20 cellular contexts compared by ENCODE assay signal in the genomic region with DNA sequence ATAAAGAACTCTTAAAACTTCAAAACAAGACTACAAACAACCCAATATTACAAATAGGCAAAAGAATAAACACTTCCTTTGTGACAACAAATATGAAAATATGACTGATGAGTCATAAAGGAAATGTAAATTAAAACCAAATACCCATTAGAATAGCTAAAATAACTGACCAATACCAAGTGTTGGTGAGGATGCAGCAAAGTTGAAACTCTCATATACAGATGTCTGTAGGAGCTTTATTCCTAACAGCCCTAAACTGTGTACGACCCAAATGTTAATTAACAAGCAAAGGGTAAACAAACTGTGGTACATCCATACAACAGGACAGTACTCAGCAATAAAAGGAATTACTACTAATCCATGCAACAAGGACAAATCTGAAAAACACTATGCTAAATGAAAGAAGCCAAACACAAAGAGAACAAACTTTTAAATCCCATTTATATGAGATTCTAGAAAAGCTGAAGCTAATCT. TPM values are rescaled to one million over a fixed set of nuclear protein-coding genes. Genes with fewer than 3 reads are reported as not detected.
DNase-seq lines count a peak whose midpoint lies in the region; ATAC-seq and TF ChIP-seq lines count a peak whose summit lies in the region.
"Had no signal": no experiment of that assay in that cellular context is flagged by ENCODE, and none has a peak within 500 bp of the region (broad histone marks: within the 10 kb centered on the region; RNA-seq: fewer than 3 reads in every experiment).

No MANE protein-coding gene starts in this region.

- TF ChIP-seq CTCF in GM23338 (conservative IDR thresholded peaks at IDR 0.05; ENCODE audit: low read depth in 2 of 2) (no peak), right lobe of liver (IDR thresholded peaks at IDR 0.05) (no peak)

- peaks cover 6% of the 10 kb centered on the region for H3K36me3 Mint-ChIP-seq in CD4-positive, CD25-positive, alpha-beta regulatory T cell
- H3K36me3 Mint-ChIP-seq in GM23338 (ENCODE audit: low read depth) = no peaks in the 10 kb centered on the region
- peaks cover 6% of the 10 kb centered on the region for H3K36me3 Mint-ChIP-seq in central memory CD8-positive, alpha-beta T cell (ENCODE audit: insufficient read depth)
- no peaks in the 10 kb centered on the region for H3K36me3 Mint-ChIP-seq in natural killer cell treated with Interleukin-12 subunit alpha and Interleukin-12 subunit beta and Interleukin-15 and Interleukin-18, amount 100 ng/mL, for 72 hours

- peak overlapping the region; percentile 21 for H3K4me3 ChIP-seq in CD4-positive, CD25-positive, alpha-beta regulatory T cell (ENCODE audit: low read depth, low read length)
- H3K4me3 ChIP-seq in GM23338 = no peak overlapping the region
- no peak overlapping the region for H3K4me3 ChIP-seq in right lobe of liver
- H3K4me3 ChIP-seq: adrenal gland, MG63, pancreas, tibial artery had no signal

- no peak overlapping the region for H2AFZ ChIP-seq in GM23338

- H3K27ac Mint-ChIP-seq in CD4-positive, CD25-positive, alpha-beta regulatory T cell = peak overlapping the region in 2 of 3 donors; percentile 22 to 24
- no peak overlapping the region for H3K27ac Mint-ChIP-seq in GM23338
- peak overlapping the region; percentile 24 for H3K27ac Mint-ChIP-seq in central memory CD8-positive, alpha-beta T cell (ENCODE audit: low read depth)
- peak overlapping the region; percentile 14 to 69 for H3K27ac Mint-ChIP-seq in natural killer cell treated with Interleukin-12 subunit alpha and Interleukin-12 subunit beta and Interleukin-15 and Interleukin-18, amount 100 ng/mL, for 72 hours

- no peaks in the 10 kb centered on the region for H3K9me3 ChIP-seq in CD4-positive, CD25-positive, alpha-beta regulatory T cell (ENCODE audit: control insufficient read depth in 2 of 2, low read length in 2 of 2)
- no peaks in the 10 kb centered on the region for H3K9me3 ChIP-seq in right lobe of liver
- H3K9me3 ChIP-seq: adrenal gland, Caco-2, MG63, pancreas, tibial artery had no signal

- intact Hi-C loops in right lobe of liver (cut with DNase I) = no loop called here

- H3K27me3 ChIP-seq in CD4-positive, CD25-positive, alpha-beta regulatory T cell (ENCODE audit: control insufficient read depth, insufficient read depth, low read length) = no peaks in the 10 kb centered on the region
- H3K27me3 ChIP-seq in GM23338 (ENCODE audit: insufficient read depth) (no peaks in the 10 kb centered on the region), right lobe of liver (no peaks in the 10 kb centered on the region)
- H3K27me3 ChIP-seq: adrenal gland, foreskin keratinocyte, MG63, pancreas, tibial artery had no signal

- TF ChIP-seq POLR2A in right lobe of liver (IDR thresholded peaks at IDR 0.05) = no peak

- H3K36me3 ChIP-seq in CD4-positive, CD25-positive, alpha-beta regulatory T cell (ENCODE audit: control insufficient read depth, insufficient read depth, low read length) = no peaks in the 10 kb centered on the region
- H3K36me3 ChIP-seq in GM23338 (ENCODE audit: insufficient read depth) = no peaks in the 10 kb centered on the region
- no peaks in the 10 kb centered on the region for H3K36me3 ChIP-seq in right lobe of liver
- H3K36me3 ChIP-seq: adrenal gland, pancreas, tibial artery had no signal

- no peaks in the 10 kb centered on the region for H3F3A ChIP-seq in GM23338 (replicated peaks; ENCODE audit: low read depth)

- H4K20me1 ChIP-seq in GM23338 (replicated peaks; ENCODE audit: insufficient read depth) = peaks cover 78% of the 10 kb centered on the region

- H3K27ac ChIP-seq in CD4-positive, CD25-positive, alpha-beta regulatory T cell (ENCODE audit: insufficient read depth, low read length, poor library complexity, severe bottlenecking) = no peak overlapping the region
- H3K27ac ChIP-seq in GM23338 (ENCODE audit: low read depth) (no peak overlapping the region), right lobe of liver (no peak overlapping the region)
- H3K27ac ChIP-seq: foreskin keratinocyte, pancreas, tibial artery had no signal

- H3K4me2 ChIP-seq in GM23338 = peak overlapping the region; percentile 27; the same call in 1 of the 2 replicates

- DNase-seq in CD4-positive, CD25-positive, alpha-beta regulatory T cell = no peak
- DNase-seq in GM23338 (ENCODE audit: low spot score) = no peak
- no peak for DNase-seq in central memory CD8-positive, alpha-beta T cell (ENCODE audit: low spot score in 2 of 2)
- DNase-seq in natural killer cell treated with Interleukin-12 subunit alpha and Interleukin-12 subunit beta and Interleukin-15 and Interleukin-18, amount 100 ng/mL, for 72 hours (ENCODE audit: low spot score) = no peak
- DNase-seq in SW480 (ENCODE audit: low spot score) = no peak
- DNase-seq in right lobe of liver = no peak
- DNase-seq: activated CD4-positive, alpha-beta T cell treated with anti-CD3 and anti-CD28 coated beads, Interleukin-2, amount 50 U/mL, for 1 hour; activated gamma-delta T cell; Caco-2; foreskin keratinocyte; MG63; NCI-H1436; NCI-H69; pancreas; stimulated activated naive CD8-positive, alpha-beta T cell treated with anti-CD3 and anti-CD28 coated beads, Interleukin-15, Interleukin-2, amounts not matched to agents 100 U/mL and 50 U/mL, for 24 hours; tibial artery had no signal

- H3K79me2 ChIP-seq in GM23338 (replicated peaks; ENCODE audit: insufficient read depth) = peaks cover 100% of the 10 kb centered on the region

- H3K9me3 Mint-ChIP-seq in CD4-positive, CD25-positive, alpha-beta regulatory T cell = no peaks in the 10 kb centered on the region
- H3K9me3 Mint-ChIP-seq in GM23338 = no peaks in the 10 kb centered on the region
- H3K9me3 Mint-ChIP-seq in central memory CD8-positive, alpha-beta T cell = no peaks in the 10 kb centered on the region
- H3K9me3 Mint-ChIP-seq in natural killer cell treated with Interleukin-12 subunit alpha and Interleukin-12 subunit beta and Interleukin-15 and Interleukin-18, amount 100 ng/mL, for 72 hours = no peaks in the 10 kb centered on the region

- H3K4me1 Mint-ChIP-seq in CD4-positive, CD25-positive, alpha-beta regulatory T cell = peaks cover 20 to 85% (median 55%) of the 10 kb centered on the region in 4 donors
- H3K4me1 Mint-ChIP-seq in GM23338 = peaks cover 22% of the 10 kb centered on the region
- H3K4me1 Mint-ChIP-seq in central memory CD8-positive, alpha-beta T cell = peaks cover 76% of the 10 kb centered on the region
- H3K4me1 Mint-ChIP-seq in natural killer cell treated with Interleukin-12 subunit alpha and Interleukin-12 subunit beta and Interleukin-15 and Interleukin-18, amount 100 ng/mL, for 72 hours (ENCODE audit: low read depth in 2 of 2) = peaks cover 61 to 71% of the 10 kb centered on the region in 2 donors

- no peak for ATAC-seq in CD4-positive, CD25-positive, alpha-beta regulatory T cell (ENCODE audit: low read depth in 2 of 2)
- ATAC-seq in GM23338 = no peak
- ATAC-seq in central memory CD8-positive, alpha-beta T cell (replicated peaks; ENCODE audit: extremely low read depth, poor library complexity, severe bottlenecking) = no peak
- no peak for ATAC-seq in natural killer cell treated with Interleukin-12 subunit alpha and Interleukin-12 subunit beta and Interleukin-15 and Interleukin-18, amount 100 ng/mL, for 72 hours
- ATAC-seq in right lobe of liver = no peak
- no peak for ATAC-seq in HG02840 (IDR thresholded peaks at IDR 0.05; ENCODE audit: low FRiP score, unreplicated experiment)
- ATAC-seq in GM19463 (IDR thresholded peaks at IDR 0.05; ENCODE audit: unreplicated experiment) = no peak
- ATAC-seq: foreskin keratinocyte; Right ventricle myocardium inferior; stimulated activated naive CD8-positive, alpha-beta T cell treated with anti-CD3 and anti-CD28 coated beads, Interleukin-15, Interleukin-2, amounts not matched to agents 100 U/mL and 50 U/mL, for 24 hours had no signal

- peak overlapping the region in 2 of 4 donors; percentile 7 to 17 for H3K4me3 Mint-ChIP-seq in CD4-positive, CD25-positive, alpha-beta regulatory T cell
- H3K4me3 Mint-ChIP-seq in GM23338 = no peak overlapping the region
- peak overlapping the region; percentile 50 for H3K4me3 Mint-ChIP-seq in central memory CD8-positive, alpha-beta T cell
- H3K4me3 Mint-ChIP-seq in natural killer cell treated with Interleukin-12 subunit alpha and Interleukin-12 subunit beta and Interleukin-15 and Interleukin-18, amount 100 ng/mL, for 72 hours = peak overlapping the region; percentile 35

- no peaks in the 10 kb centered on the region for H3K9me2 ChIP-seq in GM23338 (ENCODE audit: insufficient read depth)

- peaks cover 40% of the 10 kb centered on the region for H3K4me1 ChIP-seq in CD4-positive, CD25-positive, alpha-beta regulatory T cell (ENCODE audit: control insufficient read depth, insufficient read depth, low read length, poor library complexity, severe bottlenecking)
- H3K4me1 ChIP-seq in GM23338 (ENCODE audit: insufficient read depth) = peaks cover 16% of the 10 kb centered on the region
- no peaks in the 10 kb centered on the region for H3K4me1 ChIP-seq in right lobe of liver
- H3K4me1 ChIP-seq: Caco-2 had no signal

- H3K27me3 Mint-ChIP-seq in CD4-positive, CD25-positive, alpha-beta regulatory T cell = no peaks in the 10 kb centered on the region
- peaks cover 2% of the 10 kb centered on the region for H3K27me3 Mint-ChIP-seq in GM23338 (ENCODE audit: insufficient read depth, low read depth, poor library complexity)
- H3K27me3 Mint-ChIP-seq in central memory CD8-positive, alpha-beta T cell = no peaks in the 10 kb centered on the region
- no peaks in the 10 kb centered on the region for H3K27me3 Mint-ChIP-seq in natural killer cell treated with Interleukin-12 subunit alpha and Interleukin-12 subunit beta and Interleukin-15 and Interleukin-18, amount 100 ng/mL, for 72 hours

- 67% methylated on average over 1 of the region's 1 CpG for WGBS in right lobe of liver (ENCODE audit: insufficient coverage, low coverage, low lambda C conversion rate, missing lambda C conversion rate)

TF ChIP-seq in GM23338, 12 proteins besides CTCF, POLR2A, EP300 and RAD21 (continues in another document):
- TF ChIP-seq, protein P1, sequence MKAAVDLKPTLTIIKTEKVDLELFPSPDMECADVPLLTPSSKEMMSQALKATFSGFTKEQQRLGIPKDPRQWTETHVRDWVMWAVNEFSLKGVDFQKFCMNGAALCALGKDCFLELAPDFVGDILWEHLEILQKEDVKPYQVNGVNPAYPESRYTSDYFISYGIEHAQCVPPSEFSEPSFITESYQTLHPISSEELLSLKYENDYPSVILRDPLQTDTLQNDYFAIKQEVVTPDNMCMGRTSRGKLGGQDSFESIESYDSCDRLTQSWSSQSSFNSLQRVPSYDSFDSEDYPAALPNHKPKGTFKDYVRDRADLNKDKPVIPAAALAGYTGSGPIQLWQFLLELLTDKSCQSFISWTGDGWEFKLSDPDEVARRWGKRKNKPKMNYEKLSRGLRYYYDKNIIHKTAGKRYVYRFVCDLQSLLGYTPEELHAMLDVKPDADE (IDR thresholded peaks at IDR 0.05) = no peak
- TF ChIP-seq CREB1 (CRISPR knock-in tag; IDR thresholded peaks at IDR 0.05; ENCODE audit: low read depth) (no peak), ZNF114 (CRISPR knock-in tag; IDR thresholded peaks at IDR 0.05) (no peak)

RNA-seq across cellular contexts. Expression of a gene that starts 43.0 kb away (rescaled TPM):
- total RNA-seq in CD4-positive, CD25-positive, alpha-beta regulatory T cell = 88.0 TPM
- 10 to 100 TPM; 46.5 to 81.3 (median 64.7) TPM for polyA plus RNA-seq in CD4-positive, CD25-positive, alpha-beta regulatory T cell
- 56.0 and 77.5 TPM in 2 replicates for total RNA-seq in GM23338 (2014; rRNA removed; shearing (Covaris generic))
- polyA plus RNA-seq in GM23338 (2016; fragmentation: Nextera tagmentation; extraction: Ambion mirVana) = 16.0 and 17.4 TPM in 2 replicates
- 100 to 1,000 TPM; 168 to 176 TPM for total RNA-seq in natural killer cell treated with Interleukin-12 subunit alpha and Interleukin-12 subunit beta and Interleukin-15 and Interleukin-18, amount 100 ng/mL, for 72 hours
- total RNA-seq in right lobe of liver = 10 to 100 TPM; 43.4 to 75.0 (median 59.5) TPM
